11 cellular contexts compared by ENCODE assay signal in the genomic region with DNA sequence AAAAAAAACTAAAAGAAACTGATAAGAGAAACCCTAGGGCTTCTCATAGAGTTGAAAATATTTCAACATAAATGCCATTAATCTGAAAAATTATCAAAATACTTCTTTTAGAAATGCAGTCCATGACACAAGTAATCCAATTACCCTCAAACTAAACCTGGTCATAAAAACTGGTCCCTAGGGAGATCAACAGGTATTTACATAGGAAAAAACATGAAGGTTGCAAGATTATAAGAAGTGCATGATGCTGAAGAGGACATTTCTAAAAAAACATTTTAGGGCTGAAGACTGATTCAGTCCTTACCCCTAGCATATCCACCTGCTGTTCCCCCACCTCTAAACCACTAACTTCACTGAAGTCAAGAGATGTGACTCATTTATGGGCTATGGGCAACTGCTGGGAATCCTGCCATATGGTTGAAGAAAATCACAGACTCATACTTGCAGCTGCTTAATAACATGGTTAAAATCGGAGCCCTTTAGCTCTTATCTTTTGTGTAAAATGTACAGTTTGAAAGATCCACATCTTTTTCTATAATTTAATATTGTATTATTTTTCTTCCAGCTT.
DNase-seq lines count a peak whose midpoint lies in the region; ATAC-seq, FAIRE-seq and TF ChIP-seq lines count a peak whose summit lies in the region.
"Had no signal": no experiment of that assay in that cellular context is flagged by ENCODE, and none has a peak within 500 bp of the region (broad histone marks: within the 10 kb centered on the region; RNA-seq: fewer than 3 reads in every experiment).

No MANE protein-coding gene starts in this region.

- RAD21 ChIA-PET in GM12878 (lab: Charles Lee; ENCODE audit: unreplicated experiment) = no interaction called here

- TF ChIP-seq EP300 in GM12878 (IDR thresholded peaks at IDR 0.05; ENCODE audit: borderline replicate concordance in 1 of 2, control insufficient read depth in 1 of 2, low read depth in 2 of 2, low read length in 2 of 2) (no peak), stomach (IDR thresholded peaks at IDR 0.05) (no peak)

- no peak overlapping the region for H2AFZ ChIP-seq in GM12878 (ENCODE audit: control insufficient read depth, low read depth, low read length)

- H3K27me3 ChIP-seq in GM12878 (replicated peaks in 1 of 2; ENCODE audit: control insufficient read depth in 2 of 2, insufficient read depth in 2 of 2, low read length in 1 of 2) = no peaks in the 10 kb centered on the region
- no peaks in the 10 kb centered on the region for H3K27me3 ChIP-seq in psoas muscle (ENCODE audit: insufficient read depth in 3 of 3, low read length in 2 of 3)
- no peaks in the 10 kb centered on the region for H3K27me3 ChIP-seq in right lobe of liver
- H3K27me3 ChIP-seq in stomach = no peaks in the 10 kb centered on the region
- H3K27me3 ChIP-seq: heart left ventricle had no signal

- BruUV-seq in GM12878 (replicated peaks; lab: Mats Ljungman, UMichigan) = no TSS peak

- H3K79me2 ChIP-seq in GM12878 (ENCODE audit: control insufficient read depth, insufficient read depth, low read length) = no peaks in the 10 kb centered on the region

- WGBS in GM12878 (ENCODE audit: insufficient coverage, insufficient replicate concordance, low lambda C conversion rate, missing lambda C conversion rate) = 4% methylated on average over 1 of the region's 1 CpG
- WGBS in psoas muscle, 3 donors = 33 to 42% (median 41%) methylated on average over 1 of the region's 1 CpG
- WGBS in right lobe of liver (ENCODE audit: insufficient coverage, low coverage, low lambda C conversion rate, missing lambda C conversion rate) = 36% methylated on average over 1 of the region's 1 CpG
- 68 to 78% (median 76%) methylated on average over 1 of the region's 1 CpG for WGBS in stomach, 5 donors

- H3K36me3 ChIP-seq in GM12878 (ENCODE audit: control insufficient read depth in 2 of 2, insufficient read depth in 2 of 2, low read length in 1 of 2) (no peaks in the 10 kb centered on the region), psoas muscle (ENCODE audit: insufficient read depth in 1 of 2, low read depth in 1 of 2) (no peaks in the 10 kb centered on the region), right lobe of liver (no peaks in the 10 kb centered on the region), stomach (no peaks in the 10 kb centered on the region)
- H3K36me3 ChIP-seq: heart left ventricle had no signal

- intact Hi-C loops in GM12878 (cut with micrococcal nuclease; ENCODE audit: unreplicated experiment) (no loop called here), psoas muscle (cut with DNase I) (loop anchor here in 1 of 2 donors (5.0 kb wide), 1 partner anchor 207 kb away; no protein-coding TSS in a partner anchor), right lobe of liver (cut with DNase I) (no loop called here), stomach (cut with DNase I; ENCODE audit: low total_unique reads) (no loop called here)

- H3K4me1 ChIP-seq in GM12878 (ENCODE audit: control insufficient read depth, insufficient read depth, low read length) = no peaks in the 10 kb centered on the region
- H3K4me1 ChIP-seq in psoas muscle = peaks cover 8% of the 10 kb centered on the region
- H3K4me1 ChIP-seq in right lobe of liver = no peaks in the 10 kb centered on the region
- peaks cover 0 to 5% (median 1%) of the 10 kb centered on the region in 4 donors for H3K4me1 ChIP-seq in stomach
- H3K4me1 ChIP-seq: heart left ventricle had no signal

- no peaks in the 10 kb centered on the region for H4K20me1 ChIP-seq in GM12878 (ENCODE audit: control insufficient read depth, insufficient read depth)

- FAIRE-seq in GM12878 (lab: Jason Lieb, UNC) = no peak
- FAIRE-seq: colon had no signal

- H3K27ac ChIP-seq in GM12878 (ENCODE audit: control insufficient read depth, insufficient read depth) = no peak overlapping the region
- no peak overlapping the region for H3K27ac ChIP-seq in psoas muscle
- H3K27ac ChIP-seq in right lobe of liver = no peak overlapping the region
- H3K27ac ChIP-seq in stomach = no peak overlapping the region
- H3K27ac ChIP-seq: heart left ventricle had no signal

- POLR2A ChIA-PET in GM12878 (lab: Charles Lee) = no interaction called here

- no peak for TF ChIP-seq RAD21 in GM12878 (IDR thresholded peaks at IDR 0.05; ENCODE audit: insufficient read depth, low read depth, low read length)

- H3K4me3 ChIP-seq in Jurkat, Clone E6-1 (ENCODE audit: low read length) = no peak overlapping the region
- no peak overlapping the region for H3K4me3 ChIP-seq in GM12878
- no peak overlapping the region for H3K4me3 ChIP-seq in psoas muscle
- H3K4me3 ChIP-seq in right lobe of liver = no peak overlapping the region
- H3K4me3 ChIP-seq in stomach = no peak overlapping the region
- H3K4me3 ChIP-seq: heart left ventricle had no signal

- ATAC-seq in GM12878 = no peak
- peak in 3 of 4 donors; percentile 42 to 56 (median 56) for ATAC-seq in psoas muscle
- no peak for ATAC-seq in right lobe of liver
- ATAC-seq in HG03196 (IDR thresholded peaks at IDR 0.05; ENCODE audit: unreplicated experiment) = no peak
- ATAC-seq: HCT116, heart left ventricle had no signal

- H3K9me3 ChIP-seq in GM12878 (replicated peaks; ENCODE audit: control insufficient read depth, insufficient read depth, low read length) = no peaks in the 10 kb centered on the region
- H3K9me3 ChIP-seq in psoas muscle = no peaks in the 10 kb centered on the region
- no peaks in the 10 kb centered on the region for H3K9me3 ChIP-seq in right lobe of liver
- H3K9me3 ChIP-seq in stomach = no peaks in the 10 kb centered on the region

- TF ChIP-seq POLR2A in GM12878 (IDR thresholded peaks at IDR 0.05; ENCODE audit: low read depth, low read length) (no peak), right lobe of liver (IDR thresholded peaks at IDR 0.05) (no peak), stomach (IDR thresholded peaks at IDR 0.05) (no peak)

- in situ Hi-C loops in GM12878 (cut with MboI) = no loop called here

- CTCF ChIA-PET in GM12878 (lab: Yijun Ruan, JAX) = no interaction called here

- no peak overlapping the region for H3K9ac ChIP-seq in GM12878 (ENCODE audit: control insufficient read depth, insufficient read depth, low read length)

- no peak overlapping the region for H3K4me2 ChIP-seq in GM12878 (ENCODE audit: control insufficient read depth, insufficient read depth)

- SMC1A ChIA-PET in GM12878 (lab: Charles Lee; ENCODE audit: uncharacterized antibody, unreplicated experiment) = no interaction called here

- DNase-seq in NCI-H2196 (lab: John Stamatoyannopoulos, UW; ENCODE audit: unreplicated experiment) (peak; percentile 4), NCI-H2196 treated with DMSO at 0.1 percent for 48 hours (lab: John Stamatoyannopoulos, UW; ENCODE audit: unreplicated experiment) (no peak), GM12878 (ENCODE audit: low read depth, low spot score) (no peak), psoas muscle (no peak), right lobe of liver (no peak), stomach (no peak)
- DNase-seq in Jurkat, Clone E6-1 (ENCODE audit: low read depth, low spot score) = peak; percentile 41
- DNase-seq: heart left ventricle had no signal

- no peak for TF ChIP-seq CTCF in GM12878 (IDR thresholded peaks at IDR 0.05 in 2 of 3, conservative IDR thresholded peaks at IDR 0.05 in 1 of 3; ENCODE audit: control insufficient read depth in 2 of 3, extremely low read depth in 1 of 3, insufficient read depth in 1 of 3, low read depth in 3 of 3, low read length in 3 of 3)
- no peak for TF ChIP-seq CTCF in psoas muscle (IDR thresholded peaks at IDR 0.05)
- no peak for TF ChIP-seq CTCF in right lobe of liver (IDR thresholded peaks at IDR 0.05)
- TF ChIP-seq CTCF in stomach (IDR thresholded peaks at IDR 0.05) = no peak

TF ChIP-seq in GM12878, 131 proteins besides CTCF, POLR2A, EP300 and RAD21:
- TF ChIP-seq RUNX3 (IDR thresholded peaks at IDR 0.05; ENCODE audit: low read length) (peak; percentile 26; the same call in 1 of the 2 replicates), ZNF24 (IDR thresholded peaks at IDR 0.05) (no peak)
TF ChIP-seq in GM12878: peak in this region for 1.

Comparison
In these comparisons a context has a peak if more than half of its experiments do, and no peak if none do; other contexts are left out.
1. DNase-seq: peak in NCI-H2196 (single experiment) and Jurkat, Clone E6-1 (single experiment); none in NCI-H2196 treated with DMSO at 0.1 percent for 48 hours (single experiment), GM12878 (single experiment), psoas muscle (0 of 2), right lobe of liver (0 of 3) and stomach (single experiment).
2. ATAC-seq: peak in psoas muscle (3 of 4); none in GM12878 (single experiment), right lobe of liver (0 of 4) and HG03196 (single experiment).